In genomic region chr7:106757846-106758245, GRCh38 we compare ENCODE assay signal across 10 cellular contexts.
DNase-seq lines count a peak whose midpoint lies in the region; ATAC-seq, FAIRE-seq and TF ChIP-seq lines count a peak whose summit lies in the region.
"Had no signal": no experiment of that assay in that cellular context is flagged by ENCODE, and none has a peak within 500 bp of the region (broad histone marks: within the 10 kb centered on the region; RNA-seq: fewer than 3 reads in every experiment).

No MANE protein-coding gene starts in this region.

- WGBS in K562 (ENCODE audit: insufficient coverage, low coverage, missing lambda C conversion rate), result 55% methylated on average over 2 of the region's 2 CpGs

- FAIRE-seq in K562 (lab: Jason Lieb, UNC), result no peak

- ATAC-seq in K562, result no peak
- ATAC-seq in GM18858 (IDR thresholded peaks at IDR 0.05; ENCODE audit: unreplicated experiment), result no peak
- ATAC-seq in GM19452 (IDR thresholded peaks at IDR 0.05; ENCODE audit: unreplicated experiment), result no peak
- ATAC-seq in GM21723 (IDR thresholded peaks at IDR 0.05; ENCODE audit: unreplicated experiment), result no peak

- no peak for TF ChIP-seq POLR2A in K562 (conservative IDR thresholded peaks at IDR 0.05)

- peak overlapping the region; percentile 48; the same call in 1 of the 2 replicates for H2AFZ ChIP-seq in K562 (ENCODE audit: low read depth, low read length)

- no peak overlapping the region for H3K27ac ChIP-seq in K562 (ENCODE audit: extremely low read depth, low read depth, low read length)

- DNase-seq in EH (ENCODE audit: low read depth), result peak; percentile 76
- DNase-seq in NAMALWA (ENCODE audit: low spot score), result peak; percentile 74
- DNase-seq in K562 (ENCODE audit: extremely low read depth in 1 of 4, low spot score in 3 of 4), result no peak
- peak; percentile 72 for DNase-seq in myocyte (ENCODE audit: low read depth)
- no peak for DNase-seq in cerebellum (ENCODE audit: low spot score)
- DNase-seq: HFFc6, hippocampal formation had no signal

- no peaks in the 10 kb centered on the region for H3K27me3 ChIP-seq in K562 (ENCODE audit: control insufficient read depth in 2 of 2, insufficient read depth in 2 of 2, low read length in 2 of 2)

- intact Hi-C loops in K562 (cut with micrococcal nuclease), result no loop called here

- H3K9me3 ChIP-seq in K562 (replicated peaks; ENCODE audit: control insufficient read depth, insufficient read depth, low read depth, low read length), result no peaks in the 10 kb centered on the region

- H3K4me2 ChIP-seq in K562 (ENCODE audit: insufficient read depth, low read length), result no peak overlapping the region

- no peak for TF ChIP-seq CTCF in K562 (IDR thresholded peaks at IDR 0.05 in 2 of 3, conservative IDR thresholded peaks at IDR 0.05 in 1 of 3; ENCODE audit: insufficient read depth in 2 of 3, low read depth in 1 of 3, low read length in 3 of 3)

- no peak for TF ChIP-seq RAD21 in K562 (CRISPR knock-in tag; conservative IDR thresholded peaks at IDR 0.05 in 1 of 2, IDR thresholded peaks at IDR 0.05 in 1 of 2)

- BruUV-seq in K562 (replicated peaks; lab: Mats Ljungman, UMichigan), result no TSS peak

- no peaks in the 10 kb centered on the region for H3K9me1 ChIP-seq in K562 (ENCODE audit: control insufficient read depth, insufficient read depth, low read length)

- no peaks in the 10 kb centered on the region for H3K79me2 ChIP-seq in K562 (ENCODE audit: control insufficient read depth, insufficient read depth, low read length)

- no peaks in the 10 kb centered on the region for H4K20me1 ChIP-seq in K562 (replicated peaks; ENCODE audit: control insufficient read depth, insufficient read depth, low read length)

- H3K9ac ChIP-seq in K562 (ENCODE audit: insufficient read depth in 1 of 2, low read depth in 2 of 2, low read length in 2 of 2), result no peak overlapping the region

- no peaks in the 10 kb centered on the region for H3K36me3 ChIP-seq in K562 (ENCODE audit: control insufficient read depth, insufficient read depth, low read length)

- CTCF ChIA-PET in K562 (lab: Yijun Ruan, JAX; ENCODE audit: low intra/inter-chr PET ratio), result no interaction called here

- no peak overlapping the region for H3K4me3 ChIP-seq in K562

- H3K4me1 ChIP-seq in K562 (replicated peaks in 1 of 2; ENCODE audit: control insufficient read depth in 2 of 2, insufficient read depth in 2 of 2, low read length in 2 of 2), result peaks cover 7 to 23% of the 10 kb centered on the region in 2 experiments; a peak in 4 of 5 replicates

- TF ChIP-seq EP300 in K562 (IDR thresholded peaks at IDR 0.05; ENCODE audit: low read length), result no peak

- POLR2A ChIA-PET in K562 (lab: Yijun Ruan, JAX), result interaction anchor here (0.7 to 3.4 kb wide), 6 partner anchors 9 to 285 kb away, joined by 3 to 23 read pairs (median 5); no protein-coding TSS in a partner anchor

- in situ Hi-C loops in K562 (cut with MboI), result no loop called here

TF ChIP-seq in K562, 482 proteins besides CTCF, POLR2A, EP300 and RAD21:
- TF ChIP-seq NFIC (IDR thresholded peaks at IDR 0.05) (peak; percentile 54), ZNF778 (CRISPR knock-in tag; IDR thresholded peaks at IDR 0.05) (no peak), NR3C1 (CRISPR knock-in tag; IDR thresholded peaks at IDR 0.05) (no peak), SPI1 (IDR thresholded peaks at IDR 0.05; ENCODE audit: borderline replicate concordance, low read depth, low read length) (0 out of 2 replicates have a peak, but pooled peaks have one; percentile 33)

Comparison
In these comparisons a context has a peak if more than half of its experiments do, and no peak if none do; other contexts are left out.
1. DNase-seq: peak in EH (single experiment), NAMALWA (single experiment) and myocyte (single experiment); none in K562 (0 of 4) and cerebellum (single experiment).